In the genomic region with DNA sequence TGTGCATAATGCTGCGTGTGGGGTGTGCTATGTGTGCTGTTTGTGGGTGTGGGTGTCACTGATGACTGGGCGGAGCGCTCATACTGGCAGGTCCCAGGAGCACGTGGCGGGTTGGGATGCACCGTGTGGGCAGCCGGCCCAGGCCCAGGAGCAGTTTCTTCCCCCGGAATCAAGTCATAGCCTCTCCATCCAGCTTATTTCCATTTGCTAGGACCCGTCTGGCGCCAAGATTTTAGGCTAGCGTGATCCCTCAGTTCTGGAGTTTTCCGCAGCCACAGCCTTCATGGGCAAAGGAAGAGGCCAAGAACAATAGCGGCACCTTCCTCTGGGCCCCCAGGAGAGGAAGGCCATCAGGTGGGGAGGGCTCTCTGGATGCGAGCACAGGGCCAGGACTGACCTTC, we compare ENCODE assay signal across 14 cellular contexts. TPM values are rescaled to one million over a fixed set of nuclear protein-coding genes. Genes with fewer than 3 reads are reported as not detected.
A peak's percentile ranks its signal among the peaks of the same experiment; 100 is the strongest.
DNase-seq lines count a peak whose midpoint lies in the region; ATAC-seq, FAIRE-seq and TF ChIP-seq lines count a peak whose summit lies in the region.
"Had no signal": no experiment of that assay in that cellular context is flagged by ENCODE, and none has a peak within 500 bp of the region (broad histone marks: within the 10 kb centered on the region; RNA-seq: fewer than 3 reads in every experiment).

No MANE protein-coding gene starts in this region.

- no peak overlapping the region for H3K4me2 ChIP-seq in neuronal stem cell (ENCODE audit: insufficient read depth, low read length, poor library complexity, severe bottlenecking)

- H2BK5ac ChIP-seq in neuronal stem cell (ENCODE audit: low read length): no peak overlapping the region

- intact Hi-C loops in heart right ventricle (cut with DNase I) (loop anchor here in 4 of 10 donors (5.0 to 10.0 kb wide), 3 partner anchors 45 to 97 kb away; partner anchors contain the start of gene NEURL1B (in 1 of the 4)), transverse colon (cut with DNase I; ENCODE audit: low total_unique reads) (no loop called here)

- no peak for TF ChIP-seq EP300 in transverse colon (IDR thresholded peaks at IDR 0.05; ENCODE audit: low read depth)

- no peaks in the 10 kb centered on the region for H3K4me1 Mint-ChIP-seq in endodermal cell

- no peak for TF ChIP-seq POLR2A in transverse colon (IDR thresholded peaks at IDR 0.05)

- H2BK12ac ChIP-seq in neuronal stem cell (ENCODE audit: low read length): peak overlapping the region; percentile 94

- peak overlapping the region; percentile 8 for H3K4ac ChIP-seq in neuronal stem cell (ENCODE audit: low read length)

- FAIRE-seq in D721Med (lab: Jason Lieb, UNC): no peak

- H3K27me3 Mint-ChIP-seq in endodermal cell (ENCODE audit: insufficient read depth): peaks cover 2% of the 10 kb centered on the region

- in situ Hi-C loops in transverse colon (cut with MboI; ENCODE audit: low pct_ligation_motif_present in 1 of 4, low pct_unique_long_range_greater_than_20kb in 1 of 4, low sequenced_read_pairs in 3 of 4): no loop called here
- in situ Hi-C loops in KBM-7 (cut with MboI; ENCODE audit: low pct_unique_long_range_greater_than_20kb, low sequenced_read_pairs): no loop called here

- H3K9ac ChIP-seq in endodermal cell (ENCODE audit: extremely low read depth, low read length, poor library complexity, severe bottlenecking): no peak overlapping the region
- no peak overlapping the region for H3K9ac ChIP-seq in neuronal stem cell (ENCODE audit: low read depth, low read length, poor library complexity)

- H3K27ac ChIP-seq in endodermal cell (ENCODE audit: low read depth, low read length) (no peak overlapping the region), heart right ventricle (peak overlapping the region in 9 of 10 donors; percentile 6 to 96 (median 72)), neuronal stem cell (replicated peaks; ENCODE audit: low read length) (no peak overlapping the region), transverse colon (no peak overlapping the region)

- no peak overlapping the region for H2AFZ ChIP-seq in neuronal stem cell (ENCODE audit: low read length)

- H3K4me3 ChIP-seq in endodermal cell (ENCODE audit: low read length) (no peak overlapping the region), heart right ventricle (no peak overlapping the region), neuronal stem cell (ENCODE audit: low read length in 2 of 2) (peak overlapping the region in 1 of 2 donors; percentile 74), transverse colon (no peak overlapping the region)

- H3K14ac ChIP-seq in neuronal stem cell (ENCODE audit: low read length): no peak overlapping the region

- H3K23ac ChIP-seq in neuronal stem cell (ENCODE audit: low read depth, low read length, poor library complexity): no peak overlapping the region

- no peak overlapping the region for H2AK5ac ChIP-seq in neuronal stem cell (ENCODE audit: low read depth, low read length)

- no peak overlapping the region for H3K4me3 Mint-ChIP-seq in endodermal cell

- 91 to 99% methylated on average over 9 to 14 of the region's 14 CpGs for WGBS in endodermal cell (ENCODE audit: insufficient coverage in 1 of 2, insufficient read length in 1 of 2), 2 experiments
- 62 to 77% methylated on average over 14 of the region's 14 CpGs for WGBS in heart right ventricle, 2 donors
- WGBS in neuronal stem cell (ENCODE audit: extremely low coverage in 2 of 2, insufficient read length in 2 of 2, insufficient replicate concordance in 1 of 2), 2 donors: no CpG with 5 or more reads among the region's 14 CpGs
- whole genome bisulfite sequencing in transverse colon (ENCODE audit: low coverage in 1 of 2), 2 donors: 72% methylated on average over 14 of the region's 14 CpGs; no CpG with 5 or more reads in 1 of the 2 donors

- peak overlapping the region; percentile 12 for H4K91ac ChIP-seq in neuronal stem cell (ENCODE audit: low read depth, low read length, poor library complexity)

- H3K27me3 ChIP-seq in endodermal cell (ENCODE audit: control insufficient read depth, insufficient read depth, low read length, poor library complexity, severe bottlenecking) (no peaks in the 10 kb centered on the region), heart right ventricle (no peaks in the 10 kb centered on the region), neuronal stem cell (ENCODE audit: control insufficient read depth in 3 of 3, insufficient read depth in 3 of 3, low read depth in 1 of 3, low read length in 3 of 3) (peaks cover 0 to 18% (median 0%) of the 10 kb centered on the region in 3 experiments), transverse colon (no peaks in the 10 kb centered on the region)

- DNase-seq in endodermal cell: peak; percentile 39
- DNase-seq in heart right ventricle: peak; percentile 45 to 57
- DNase-seq in neuronal stem cell (ENCODE audit: low spot score): no peak
- DNase-seq in transverse colon: peak; percentile 42
- DNase-seq in KBM-7: no peak
- DNase-seq in D721Med (ENCODE audit: insufficient read length, low spot score): no peak
- DNase-seq: KG1, NCI-H1417 treated with DMSO at 0.1 percent for 48 hours, NCI-H2081, NCI-H82, PC-3 had no signal

- H2BK120ac ChIP-seq in neuronal stem cell (ENCODE audit: low read depth, low read length): no peak overlapping the region

- ATAC-seq in heart right ventricle (peak; percentile 41 to 86 (median 74)), HG02798 (IDR thresholded peaks at IDR 0.05; ENCODE audit: poor library complexity, unreplicated experiment) (no peak)
- ATAC-seq: HCT116, PC-3 had no signal

- H3K36me3 Mint-ChIP-seq in endodermal cell (ENCODE audit: low read depth): no peaks in the 10 kb centered on the region

- no peaks in the 10 kb centered on the region for H3K4me1 ChIP-seq in endodermal cell (ENCODE audit: control insufficient read depth, insufficient read depth, low read length)
- H3K4me1 ChIP-seq in heart right ventricle: peaks cover 5 to 54% (median 29%) of the 10 kb centered on the region in 9 donors
- peaks cover 9 to 10% of the 10 kb centered on the region in 2 donors for H3K4me1 ChIP-seq in neuronal stem cell (ENCODE audit: control insufficient read depth in 2 of 2, insufficient read depth in 1 of 2, low read depth in 1 of 2, low read length in 2 of 2)
- peaks cover 2 to 12% (median 7%) of the 10 kb centered on the region in 4 donors for H3K4me1 ChIP-seq in transverse colon
- H3K4me1 ChIP-seq: Caco-2 had no signal

- H3K36me3 ChIP-seq in endodermal cell (ENCODE audit: control insufficient read depth, insufficient read depth, low read length) (no peaks in the 10 kb centered on the region), heart right ventricle (no peaks in the 10 kb centered on the region), neuronal stem cell (replicated peaks in 1 of 2; ENCODE audit: control insufficient read depth in 2 of 2, insufficient read depth in 2 of 2, low read length in 2 of 2) (no peaks in the 10 kb centered on the region), transverse colon (no peaks in the 10 kb centered on the region)

- no peak for TF ChIP-seq CTCF in endodermal cell (conservative IDR thresholded peaks at IDR 0.05)
- TF ChIP-seq CTCF in heart right ventricle (IDR thresholded peaks at IDR 0.05): no peak
- no peak for TF ChIP-seq CTCF in transverse colon (IDR thresholded peaks at IDR 0.05)
- no peak for TF ChIP-seq CTCF in D721Med (IDR thresholded peaks at IDR 0.05; ENCODE audit: insufficient read depth, missing control alignments)

- no peaks in the 10 kb centered on the region for H3K9me3 Mint-ChIP-seq in endodermal cell

- H3K9me3 ChIP-seq in endodermal cell (ENCODE audit: control insufficient read depth, low read length) (no peaks in the 10 kb centered on the region), heart right ventricle (no peaks in the 10 kb centered on the region), neuronal stem cell (replicated peaks in 1 of 2; ENCODE audit: control insufficient read depth in 2 of 2, insufficient read depth in 1 of 2, low read depth in 1 of 2, low read length in 2 of 2) (no peaks in the 10 kb centered on the region), transverse colon (no peaks in the 10 kb centered on the region)
- H3K9me3 ChIP-seq: Caco-2 had no signal

- no peak overlapping the region for H3K27ac Mint-ChIP-seq in endodermal cell

- no peak overlapping the region for H3K18ac ChIP-seq in neuronal stem cell (ENCODE audit: low read length)

- no peak overlapping the region for H4K8ac ChIP-seq in neuronal stem cell (ENCODE audit: low read depth, low read length)

- H3K79me1 ChIP-seq in neuronal stem cell (ENCODE audit: low read depth, low read length): peaks cover 3% of the 10 kb centered on the region

- no peak overlapping the region for H2BK15ac ChIP-seq in neuronal stem cell (ENCODE audit: low read length)

RNA-seq across cellular contexts. Expression of gene NEURL1B, which starts 43.3 kb away (rescaled TPM):
- total RNA-seq in endodermal cell (1 to 10 TPM; 4.9 to 6.3 TPM), heart right ventricle (10 to 100 TPM; 14.4 to 45.8 (median 21.6) TPM), transverse colon (100 to 1,000 TPM in 2 of 4 donors, 10 to 100 TPM in 2; 74.6 to 168 (median 94.5) TPM)
- 10.1 TPM for polyA plus RNA-seq in endodermal cell (2013, experiment 1 of 2)
- polyA plus RNA-seq in endodermal cell (2013, experiment 2 of 2): 11.1 TPM
- polyA plus RNA-seq in heart right ventricle: 10 to 100 TPM; 16.7 to 29.1 TPM
- 8.1 TPM for polyA plus RNA-seq in neuronal stem cell (2013, experiment 1 of 2)
- polyA plus RNA-seq in neuronal stem cell (2013, experiment 2 of 2): 8.2 TPM

Comparison
In these comparisons a context has a peak if more than half of its experiments do, and no peak if none do; other contexts are left out.
1. DNase-seq: peak in endodermal cell (single experiment), heart right ventricle (2 of 2) and transverse colon (single experiment); none in neuronal stem cell (single experiment), KBM-7 (single experiment) and D721Med (single experiment).
2. H3K27ac ChIP-seq: peak in heart right ventricle (9 of 10); none in endodermal cell (single experiment), neuronal stem cell (single experiment) and transverse colon (0 of 4).